9 cellular contexts compared by ENCODE assay signal in the genomic region with DNA sequence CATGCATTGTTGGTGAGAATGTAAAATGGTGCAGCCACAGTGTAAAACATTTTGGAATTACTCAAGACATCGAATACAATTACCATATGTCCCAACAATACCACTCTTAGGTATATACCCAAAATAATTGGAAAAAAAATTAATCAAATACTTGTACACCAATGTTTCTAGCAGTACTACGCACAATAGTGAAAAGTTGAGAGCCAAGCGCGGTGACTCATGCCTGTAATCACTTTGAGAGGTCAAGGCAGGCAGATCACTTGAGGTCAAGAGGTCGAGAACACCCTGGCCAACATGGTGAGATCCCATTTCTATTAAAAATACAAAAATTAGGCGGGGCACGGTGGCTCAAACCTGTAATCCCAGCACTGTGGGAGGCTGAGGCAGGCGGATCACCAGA. TPM values are rescaled to one million over a fixed set of nuclear protein-coding genes. Genes with fewer than 3 reads are reported as not detected.
"Had no signal": no experiment of that assay in that cellular context is flagged by ENCODE, and none has a peak within 500 bp of the region (broad histone marks: within the 10 kb centered on the region; RNA-seq: fewer than 3 reads in every experiment).

No MANE protein-coding gene starts in this region.

- H3K4me3 Mint-ChIP-seq: IgD-negative memory B cell had no signal

- FAIRE-seq: HepG2, HTR-8/SVneo had no signal

- H3K9ac ChIP-seq: KMS-11 had no signal

- H3K4me2 ChIP-seq: KMS-11 had no signal

- DNase-seq: IMR-90, KBM-7, KG1 had no signal

- ATAC-seq: HepG2 had no signal

- H3K27ac ChIP-seq: HL-60, KMS-11 had no signal

RNA-seq across cellular contexts. Expression of a gene that starts 3.5 kb away (rescaled TPM):
- total RNA-seq: HT-29 had no signal
